ENCODE assay signal across 8 cellular contexts in genomic region chr3:38165722-38166387, GRCh38. TPM values are rescaled to one million over a fixed set of nuclear protein-coding genes. Genes with fewer than 3 reads are reported as not detected.
DNase-seq lines count a peak whose midpoint lies in the region; ATAC-seq, FAIRE-seq and TF ChIP-seq lines count a peak whose summit lies in the region.

No MANE protein-coding gene starts in this region.

- ATAC-seq in GM18511 (IDR thresholded peaks at IDR 0.05; ENCODE audit: unreplicated experiment): peak; percentile 1
- peak; percentile 35 for ATAC-seq in Panc1
- ATAC-seq in effector memory CD8-positive, alpha-beta T cell (replicated peaks): peak; percentile 1
- ATAC-seq in HG02840 (IDR thresholded peaks at IDR 0.05; ENCODE audit: low FRiP score, unreplicated experiment): no peak

- no peaks in the 10 kb centered on the region for H3K9me3 Mint-ChIP-seq in effector memory CD8-positive, alpha-beta T cell

- H3K36me3 ChIP-seq in Panc1 (ENCODE audit: control insufficient read depth, insufficient read depth, low read length): peaks cover 4% of the 10 kb centered on the region; the same call in 1 of the 2 replicates

- POLR2A ChIA-PET in AG04449 (lab: Yijun Ruan, JAX) (interaction anchor here (0.6 to 2.3 kb wide), 6 partner anchors 8 to 314 kb away, joined by 3 to 24 read pairs (median 4); partner anchors contain the start of gene ACAA1), Panc1 (lab: Charles Lee) (interaction anchor here (0.6 to 0.7 kb wide), 3 partner anchors 892 to 1859 kb away, joined by 3 to 10 read pairs (median 10); no protein-coding TSS in a partner anchor)

- H3K4me1 ChIP-seq in Panc1 (ENCODE audit: control insufficient read depth, insufficient read depth, low read length): peaks cover 17% of the 10 kb centered on the region

- peak overlapping the region; percentile 98 for H3K27ac ChIP-seq in Panc1 (ENCODE audit: low read length)

- FAIRE-seq in urothelium cell line (lab: Jason Lieb, UNC): no peak

- peaks cover 38 to 46% of the 10 kb centered on the region in 2 donors for H3K4me1 Mint-ChIP-seq in effector memory CD8-positive, alpha-beta T cell (ENCODE audit: low read depth in 2 of 2)

- no peaks in the 10 kb centered on the region for H3K27me3 ChIP-seq in Panc1 (ENCODE audit: control insufficient read depth, insufficient read depth, low read length)

- H3K27me3 Mint-ChIP-seq in effector memory CD8-positive, alpha-beta T cell: no peaks in the 10 kb centered on the region

- in situ Hi-C loops in Panc1 (cut with HindIII; ENCODE audit: low pct_unique_long_range_greater_than_20kb, low sequenced_read_pairs): no loop called here

- no peaks in the 10 kb centered on the region for H3K9me3 ChIP-seq in Panc1 (ENCODE audit: control insufficient read depth, insufficient read depth, low read depth, low read length)

- H3K27ac Mint-ChIP-seq in effector memory CD8-positive, alpha-beta T cell: peak overlapping the region; percentile 99 to 100

- H3K4me3 Mint-ChIP-seq in effector memory CD8-positive, alpha-beta T cell: peak overlapping the region; percentile 87 to 96

- no peak for DNase-seq in AG04449 (ENCODE audit: low read depth, low spot score)
- no peak for DNase-seq in Panc1 (ENCODE audit: low read depth, low spot score)
- DNase-seq in effector memory CD8-positive, alpha-beta T cell: no peak
- DNase-seq in mucosa of gallbladder (ENCODE audit: low spot score): peak; percentile 45
- DNase-seq in urothelium cell line (ENCODE audit: low spot score): peak; percentile 61
- DNase-seq in NCI-H2196 treated with DMSO at 0.1 percent for 48 hours (lab: John Stamatoyannopoulos, UW; ENCODE audit: unreplicated experiment): no peak

- H3K36me3 Mint-ChIP-seq in effector memory CD8-positive, alpha-beta T cell (ENCODE audit: insufficient read depth): peaks cover 23% of the 10 kb centered on the region

- CTCF ChIA-PET in AG04449 (lab: Yijun Ruan, JAX): no interaction called here
- CTCF ChIA-PET in Panc1 (lab: Charles Lee): interaction anchor here (0.6 kb wide), 1 partner anchor 21 kb away, joined by 4 read pairs; no protein-coding TSS in a partner anchor

- H3K4me3 ChIP-seq in AG04449 (ENCODE audit: low read depth, low read length) (peak overlapping the region; percentile 79), Panc1 (ENCODE audit: low read depth in 2 of 2, low read length in 2 of 2) (peak overlapping the region; percentile 73 to 84)

- intact Hi-C loops in Panc1 (cut with micrococcal nuclease; ENCODE audit: unreplicated experiment): no loop called here

- TF ChIP-seq CTCF in AG04449 (IDR thresholded peaks at IDR 0.05; ENCODE audit: insufficient read depth, low read length, missing control alignments) (no peak), Panc1 (IDR thresholded peaks at IDR 0.05) (no peak)

- no TSS peak for BruUV-seq in Panc1 (replicated peaks; lab: Mats Ljungman, UMichigan)

RNA-seq across cellular contexts. Expression of gene OXSR1, which starts 0.5 kb away (rescaled TPM):
- 33.2 TPM for total RNA-seq in Panc1 (2021; ENCODE audit: unreplicated experiment)
- polyA plus RNA-seq in Panc1 (2012; ENCODE audit: insufficient read length): 20.4 TPM
- total RNA-seq in mucosa of gallbladder: 36.7 TPM

RNA-seq across cellular contexts. Expression of gene MYD88, which starts 27.4 kb away (rescaled TPM):
- total RNA-seq in Panc1 (2021; ENCODE audit: unreplicated experiment) (32.7 TPM), mucosa of gallbladder (35.2 TPM)
- 38.4 TPM for polyA plus RNA-seq in Panc1 (2012; ENCODE audit: insufficient read length)

RNA-seq across cellular contexts. Expression of gene ACAA1, which starts 28.9 kb away (rescaled TPM):
- total RNA-seq in Panc1 (2021; ENCODE audit: unreplicated experiment) (52.0 TPM), mucosa of gallbladder (135 TPM)
- 69.2 TPM for polyA plus RNA-seq in Panc1 (2012; ENCODE audit: insufficient read length)

Comparison
In these comparisons a context has a peak if more than half of its experiments do, and no peak if none do; other contexts are left out.
1. DNase-seq: peak in mucosa of gallbladder (single experiment) and urothelium cell line (single experiment); none in AG04449 (single experiment), Panc1 (single experiment), effector memory CD8-positive, alpha-beta T cell (0 of 3) and NCI-H2196 treated with DMSO at 0.1 percent for 48 hours (single experiment).